ENCODE assay signal across 8 cellular contexts in genomic region chr11:75450826-75451783, GRCh38. TPM values are rescaled to one million over a fixed set of nuclear protein-coding genes. Genes with fewer than 3 reads are reported as not detected.
DNase-seq lines count a peak whose midpoint lies in the region; ATAC-seq and TF ChIP-seq lines count a peak whose summit lies in the region.

No MANE protein-coding gene starts in this region.

- no peak overlapping the region for H3K4me3 Mint-ChIP-seq in activated T-cell treated with anti-CD3 and anti-CD28 coated beads, Interleukin-2, amount 50 U/mL, for 72 hours

- TF ChIP-seq CTCF in AG09309 (IDR thresholded peaks at IDR 0.05; ENCODE audit: control insufficient read depth, insufficient read depth, low read depth, low read length, missing control alignments) (peak; percentile 60), left lung (IDR thresholded peaks at IDR 0.05) (peak; percentile 32 to 63)

- no peak overlapping the region for H3K27ac ChIP-seq in left lung

- intact Hi-C loops in left lung (cut with DNase I): no loop called here

- H3K4me1 Mint-ChIP-seq in activated T-cell treated with anti-CD3 and anti-CD28 coated beads, Interleukin-2, amount 50 U/mL, for 72 hours (ENCODE audit: low read depth): no peaks in the 10 kb centered on the region

- no peaks in the 10 kb centered on the region for H3K9me3 ChIP-seq in left lung

- H3K27ac Mint-ChIP-seq in activated T-cell treated with anti-CD3 and anti-CD28 coated beads, Interleukin-2, amount 50 U/mL, for 72 hours: no peak overlapping the region

- H3K27me3 ChIP-seq in left lung: no peaks in the 10 kb centered on the region

- H3K36me3 ChIP-seq in left lung: no peaks in the 10 kb centered on the region

- ATAC-seq in activated T-cell treated with anti-CD3 and anti-CD28 coated beads, Interleukin-2, amount 50 U/mL, for 72 hours (replicated peaks in 1 of 2): peak in 1 of 2 donors; percentile 44
- ATAC-seq in left lung: peak; percentile 46
- no peak for ATAC-seq in HG02798 (IDR thresholded peaks at IDR 0.05; ENCODE audit: poor library complexity, unreplicated experiment)
- no peak for ATAC-seq in GM21423 (IDR thresholded peaks at IDR 0.05; ENCODE audit: unreplicated experiment)

- peaks cover 6% of the 10 kb centered on the region for H3K27me3 Mint-ChIP-seq in activated T-cell treated with anti-CD3 and anti-CD28 coated beads, Interleukin-2, amount 50 U/mL, for 72 hours (ENCODE audit: low read depth)

- H3K4me3 ChIP-seq in AG09309 (ENCODE audit: control insufficient read depth, low read depth, low read length) (no peak overlapping the region), left lung (no peak overlapping the region)

- H3K9me3 Mint-ChIP-seq in activated T-cell treated with anti-CD3 and anti-CD28 coated beads, Interleukin-2, amount 50 U/mL, for 72 hours: no peaks in the 10 kb centered on the region

- no peaks in the 10 kb centered on the region for H3K36me3 Mint-ChIP-seq in activated T-cell treated with anti-CD3 and anti-CD28 coated beads, Interleukin-2, amount 50 U/mL, for 72 hours (ENCODE audit: insufficient read depth in 2 of 2)

- H3K4me1 ChIP-seq in left lung: peaks cover 0 to 5% of the 10 kb centered on the region in 2 donors

- DNase-seq in AG09309 (ENCODE audit: low read depth) (no peak), HT-29 (ENCODE audit: low spot score) (peak; percentile 47), left lung (peak in 1 of 2 donors; percentile 79), cerebellum (ENCODE audit: low spot score) (no peak), DMS79 (lab: John Stamatoyannopoulos, UW) (no peak)
- DNase-seq in activated T-cell treated with anti-CD3 and anti-CD28 coated beads, Interleukin-2, amount 50 U/mL, for 72 hours: peak; percentile 46 to 55

RNA-seq across cellular contexts. Expression of gene KLHL35, which starts 18.1 kb away (rescaled TPM):
- 20.5 and 23.5 TPM in 2 replicates for total RNA-seq in HT-29 (2014; rRNA removed; shearing (Covaris generic))
- 1 to 10 TPM in 1 of 2 donors, under 1 TPM in 1; 0.93 to 1.2 TPM for total RNA-seq in activated T-cell treated with anti-CD3 and anti-CD28 coated beads, Interleukin-2, amount 50 U/mL, for 72 hours
- total RNA-seq in left lung (1 to 10 TPM; 1.4 to 2.1 TPM), cerebellum (17.0 TPM)

RNA-seq across cellular contexts. Expression of gene RPS3, which starts 51.8 kb away (rescaled TPM):
- total RNA-seq in HT-29 (2014; rRNA removed; shearing (Covaris generic)): 2,617 and 2,815 TPM in 2 replicates
- total RNA-seq in activated T-cell treated with anti-CD3 and anti-CD28 coated beads, Interleukin-2, amount 50 U/mL, for 72 hours: 1,000 to 10,000 TPM; 5,116 to 5,192 TPM
- total RNA-seq in left lung (1,000 to 10,000 TPM; 1,943 to 2,064 TPM), cerebellum (564 TPM)

Comparison
In these comparisons a context has a peak if more than half of its experiments do, and no peak if none do; other contexts are left out.
1. DNase-seq: peak in HT-29 (single experiment) and activated T-cell treated with anti-CD3 and anti-CD28 coated beads, Interleukin-2, amount 50 U/mL, for 72 hours (2 of 2); none in AG09309 (single experiment), cerebellum (single experiment) and DMS79 (single experiment).